24 cellular contexts compared by ENCODE assay signal in the genomic region with DNA sequence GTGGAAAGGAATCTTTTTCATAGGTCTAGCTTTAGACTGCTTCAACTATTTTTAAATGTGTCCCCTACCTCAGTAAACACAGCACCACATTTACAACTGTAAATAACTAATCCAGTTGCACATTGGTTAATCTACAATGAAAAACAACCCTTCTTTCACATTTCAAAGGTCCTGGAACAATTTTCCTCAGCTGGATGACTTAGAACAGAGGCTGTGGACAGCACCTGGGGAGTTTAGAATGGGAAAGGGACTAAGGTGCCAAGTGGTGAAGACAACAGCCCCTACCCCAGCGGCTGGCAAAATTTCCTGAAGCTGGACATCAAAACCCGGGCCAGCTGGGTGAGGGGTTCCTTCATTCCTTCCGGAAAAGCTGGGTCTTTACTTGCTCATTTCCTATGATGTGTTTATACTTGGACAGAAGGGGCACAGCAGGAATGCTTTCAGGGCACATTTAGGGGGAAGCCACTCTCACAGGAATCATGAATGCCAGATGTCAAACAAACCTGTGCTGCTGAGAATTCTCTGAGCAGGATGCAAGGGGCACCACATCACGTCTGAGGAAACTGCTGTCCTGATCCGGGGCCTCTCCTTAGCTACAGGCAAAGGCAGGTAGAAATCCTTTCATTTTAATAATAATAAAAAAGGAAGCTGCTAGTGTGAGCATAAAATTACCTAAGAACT.
DNase-seq lines count a peak whose midpoint lies in the region; ATAC-seq and TF ChIP-seq lines count a peak whose summit lies in the region.
"Had no signal": no experiment of that assay in that cellular context is flagged by ENCODE, and none has a peak within 500 bp of the region (broad histone marks: within the 10 kb centered on the region; RNA-seq: fewer than 3 reads in every experiment).

No MANE protein-coding gene starts in this region.

- H3K36me3 Mint-ChIP-seq in GM23338 (ENCODE audit: low read depth): no peaks in the 10 kb centered on the region
- H3K36me3 Mint-ChIP-seq: activated naive CD8-positive, alpha-beta T cell treated with anti-CD3 and anti-CD28 coated beads for 36 hours; stimulated activated memory B cell treated with anti-CD40 and anti-IgM and Interleukin-4, amounts not matched to agents 10 μg/mL and 1 μg/mL and 100 μg/mL, for 72 hours had no signal

- no peaks in the 10 kb centered on the region for H3K27me3 ChIP-seq in GM23338 (ENCODE audit: insufficient read depth)
- H3K27me3 ChIP-seq in HAP-1 (ENCODE audit: low read depth): no peaks in the 10 kb centered on the region
- no peaks in the 10 kb centered on the region for H3K27me3 ChIP-seq in effector memory CD4-positive, alpha-beta T cell (replicated peaks; ENCODE audit: control insufficient read depth, insufficient read depth, low read length, poor library complexity, severe bottlenecking)
- H3K27me3 ChIP-seq: colonic mucosa, MG63, testis, uterus had no signal

- in situ Hi-C loops in HAP-1 (cut with MboI; ENCODE audit: low sequenced_read_pairs): no loop called here

- peaks cover 5% of the 10 kb centered on the region for H3K27me3 Mint-ChIP-seq in GM23338 (ENCODE audit: insufficient read depth, low read depth, poor library complexity)
- H3K27me3 Mint-ChIP-seq: stimulated activated memory B cell treated with anti-CD40 and anti-IgM and Interleukin-4, amounts not matched to agents 10 μg/mL and 1 μg/mL and 100 μg/mL, for 72 hours had no signal

- H3F3A ChIP-seq in GM23338 (replicated peaks; ENCODE audit: low read depth): peaks cover 3% of the 10 kb centered on the region; the same call in 1 of the 2 replicates

- H3K9me3 Mint-ChIP-seq in GM23338: no peaks in the 10 kb centered on the region; the same call in 2 of the 3 replicates
- H3K9me3 Mint-ChIP-seq: activated B cell treated with CpG ODN at 0.5 μM for 24 hours; activated naive CD8-positive, alpha-beta T cell treated with anti-CD3 and anti-CD28 coated beads for 36 hours; activated T-helper 2 cell treated with anti-CD3 and anti-CD28 coated beads, Interferon-gamma antibody, Interleukin-2, Interleukin-4, amounts not matched to agents 10 μg/mL and 5 μg/mL and 100 μg/mL, durations not matched to agents 14 hours and 24 hours and 36 hours; stimulated activated memory B cell treated with anti-CD40 and anti-IgM and Interleukin-4, amounts not matched to agents 10 μg/mL and 1 μg/mL and 100 μg/mL, for 72 hours had no signal

- H3K4me2 ChIP-seq in GM23338: peak overlapping the region; percentile 56

- H3K9me3 ChIP-seq in HAP-1: no peaks in the 10 kb centered on the region
- no peaks in the 10 kb centered on the region for H3K9me3 ChIP-seq in effector memory CD4-positive, alpha-beta T cell (ENCODE audit: control insufficient read depth, low read length)
- H3K9me3 ChIP-seq: colonic mucosa, lower lobe of right lung, MG63, psoas muscle, testis, uterus had no signal

- H3K27ac Mint-ChIP-seq in GM23338: peak overlapping the region; percentile 76
- H3K27ac Mint-ChIP-seq: activated B cell treated with CpG ODN at 0.5 μM for 24 hours; activated naive CD8-positive, alpha-beta T cell treated with anti-CD3 and anti-CD28 coated beads for 36 hours; activated T-helper 2 cell treated with anti-CD3 and anti-CD28 coated beads, Interferon-gamma antibody, Interleukin-2, Interleukin-4, amounts not matched to agents 10 μg/mL and 5 μg/mL and 100 μg/mL, durations not matched to agents 14 hours and 24 hours and 36 hours; stimulated activated memory B cell treated with anti-CD40 and anti-IgM and Interleukin-4, amounts not matched to agents 10 μg/mL and 1 μg/mL and 100 μg/mL, for 72 hours had no signal

- TF ChIP-seq CTCF in GM23338 (conservative IDR thresholded peaks at IDR 0.05; ENCODE audit: low read depth in 2 of 2): no peak

- H3K27ac ChIP-seq in GM23338 (ENCODE audit: low read depth): peak overlapping the region; percentile 73
- H3K27ac ChIP-seq in effector memory CD4-positive, alpha-beta T cell (ENCODE audit: insufficient read depth, low read length, poor library complexity, severe bottlenecking): no peak overlapping the region
- H3K27ac ChIP-seq: colonic mucosa, lower lobe of right lung, psoas muscle, testis, uterus had no signal

- ATAC-seq in GM23338: peak; percentile 23
- no peak for ATAC-seq in HG02610 (IDR thresholded peaks at IDR 0.05; ENCODE audit: unreplicated experiment)
- ATAC-seq: K562; lower lobe of right lung; stimulated activated memory B cell treated with anti-CD40 and anti-IgM and Interleukin-4, amounts not matched to agents 10 μg/mL and 1 μg/mL and 100 μg/mL, for 72 hours had no signal

- H4K20me1 ChIP-seq in GM23338 (replicated peaks; ENCODE audit: insufficient read depth): no peaks in the 10 kb centered on the region

- H3K79me2 ChIP-seq in GM23338 (replicated peaks; ENCODE audit: insufficient read depth): no peaks in the 10 kb centered on the region

- peak; percentile 37 for DNase-seq in GM23338 (ENCODE audit: low spot score)
- DNase-seq in NCI-H2171 treated with DMSO at 0.1 percent for 48 hours (lab: John Stamatoyannopoulos, UW): peak; percentile 89
- DNase-seq in dermis blood vessel endothelial cell: peak; percentile 50
- peak; percentile 40 for DNase-seq in left kidney (ENCODE audit: low read depth, low spot score)
- DNase-seq in T-helper 2 cell: no peak
- no peak for DNase-seq in HAP-1 (ENCODE audit: low spot score in 2 of 2)
- DNase-seq in effector memory CD4-positive, alpha-beta T cell: no peak
- DNase-seq: activated B cell treated with CpG ODN at 0.5 μM for 24 hours; activated CD4-positive, alpha-beta T cell treated with anti-CD3 and anti-CD28 coated beads, Interleukin-2, amount 50 U/mL, for 48 hours; activated CD8-positive, alpha-beta memory T cell treated with anti-CD3 and anti-CD28 coated beads, Interleukin-2, amount 50 U/mL, for 48 hours; activated naive CD8-positive, alpha-beta T cell treated with anti-CD3 and anti-CD28 coated beads for 36 hours; colonic mucosa; lower lobe of right lung; MG63; NCI-H187; psoas muscle; small intestine; T-helper 9 cell; testis; uterus had no signal

- no peaks in the 10 kb centered on the region for H3K9me2 ChIP-seq in GM23338 (ENCODE audit: insufficient read depth)

- peaks cover 63% of the 10 kb centered on the region for H3K4me1 Mint-ChIP-seq in GM23338
- H3K4me1 Mint-ChIP-seq: activated B cell treated with CpG ODN at 0.5 μM for 24 hours; activated naive CD8-positive, alpha-beta T cell treated with anti-CD3 and anti-CD28 coated beads for 36 hours; stimulated activated memory B cell treated with anti-CD40 and anti-IgM and Interleukin-4, amounts not matched to agents 10 μg/mL and 1 μg/mL and 100 μg/mL, for 72 hours had no signal

- H3K4me3 Mint-ChIP-seq in GM23338: no peak overlapping the region; the same call in 2 of the 3 replicates
- H3K4me3 Mint-ChIP-seq: activated B cell treated with CpG ODN at 0.5 μM for 24 hours; activated naive CD8-positive, alpha-beta T cell treated with anti-CD3 and anti-CD28 coated beads for 36 hours; stimulated activated memory B cell treated with anti-CD40 and anti-IgM and Interleukin-4, amounts not matched to agents 10 μg/mL and 1 μg/mL and 100 μg/mL, for 72 hours had no signal

- no peaks in the 10 kb centered on the region for H3K36me3 ChIP-seq in GM23338 (ENCODE audit: insufficient read depth)
- no peaks in the 10 kb centered on the region for H3K36me3 ChIP-seq in HAP-1 (replicated peaks)
- no peaks in the 10 kb centered on the region for H3K36me3 ChIP-seq in effector memory CD4-positive, alpha-beta T cell (ENCODE audit: control insufficient read depth, insufficient read depth, low read length)
- H3K36me3 ChIP-seq: colonic mucosa, lower lobe of right lung, MG63, uterus had no signal

- H2AFZ ChIP-seq in GM23338: no peak overlapping the region

- peak overlapping the region; percentile 15; the same call in 1 of the 2 replicates for H3K4me3 ChIP-seq in GM23338
- H3K4me3 ChIP-seq in HAP-1: no peak overlapping the region
- no peak overlapping the region for H3K4me3 ChIP-seq in effector memory CD4-positive, alpha-beta T cell (ENCODE audit: insufficient read depth, low read depth, low read length, poor library complexity, severe bottlenecking)
- H3K4me3 ChIP-seq: colonic mucosa, K562, lower lobe of right lung, MG63, testis, uterus had no signal

- H3K4me1 ChIP-seq in GM23338 (ENCODE audit: insufficient read depth) (peaks cover 47% of the 10 kb centered on the region), HAP-1 (peaks cover 9% of the 10 kb centered on the region)
- no peaks in the 10 kb centered on the region for H3K4me1 ChIP-seq in effector memory CD4-positive, alpha-beta T cell (ENCODE audit: control insufficient read depth, insufficient read depth, low read length, poor library complexity, severe bottlenecking)
- H3K4me1 ChIP-seq: colonic mucosa, lower lobe of right lung, psoas muscle, testis, uterus had no signal

TF ChIP-seq in GM23338, 12 proteins besides CTCF, POLR2A, EP300 and RAD21 (continues in another document):
- no peak for TF ChIP-seq EZH2phosphoT487 (IDR thresholded peaks at IDR 0.05; ENCODE audit: unreplicated experiment)
- TF ChIP-seq POLR2AphosphoS5 (IDR thresholded peaks at IDR 0.05; ENCODE audit: low read depth): no peak
- TF ChIP-seq EZH2 (IDR thresholded peaks at IDR 0.05; ENCODE audit: low read depth, unreplicated experiment): no peak
- no peak for TF ChIP-seq STAT1 (IDR thresholded peaks at IDR 0.05; ENCODE audit: unreplicated experiment)
- TF ChIP-seq, protein P1, sequence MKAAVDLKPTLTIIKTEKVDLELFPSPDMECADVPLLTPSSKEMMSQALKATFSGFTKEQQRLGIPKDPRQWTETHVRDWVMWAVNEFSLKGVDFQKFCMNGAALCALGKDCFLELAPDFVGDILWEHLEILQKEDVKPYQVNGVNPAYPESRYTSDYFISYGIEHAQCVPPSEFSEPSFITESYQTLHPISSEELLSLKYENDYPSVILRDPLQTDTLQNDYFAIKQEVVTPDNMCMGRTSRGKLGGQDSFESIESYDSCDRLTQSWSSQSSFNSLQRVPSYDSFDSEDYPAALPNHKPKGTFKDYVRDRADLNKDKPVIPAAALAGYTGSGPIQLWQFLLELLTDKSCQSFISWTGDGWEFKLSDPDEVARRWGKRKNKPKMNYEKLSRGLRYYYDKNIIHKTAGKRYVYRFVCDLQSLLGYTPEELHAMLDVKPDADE (IDR thresholded peaks at IDR 0.05): no peak
- no peak for TF ChIP-seq JUNB (IDR thresholded peaks at IDR 0.05; ENCODE audit: unreplicated experiment)

Comparison
In these comparisons a context has a peak if more than half of its experiments do, and no peak if none do; other contexts are left out.
1. DNase-seq: peak in GM23338 (single experiment), NCI-H2171 treated with DMSO at 0.1 percent for 48 hours (single experiment), dermis blood vessel endothelial cell (single experiment) and left kidney (single experiment); none in T-helper 2 cell (0 of 5), HAP-1 (0 of 2) and effector memory CD4-positive, alpha-beta T cell (0 of 3).